Comparison of ENCODE assay signal across 10 cellular contexts in the genomic region with DNA sequence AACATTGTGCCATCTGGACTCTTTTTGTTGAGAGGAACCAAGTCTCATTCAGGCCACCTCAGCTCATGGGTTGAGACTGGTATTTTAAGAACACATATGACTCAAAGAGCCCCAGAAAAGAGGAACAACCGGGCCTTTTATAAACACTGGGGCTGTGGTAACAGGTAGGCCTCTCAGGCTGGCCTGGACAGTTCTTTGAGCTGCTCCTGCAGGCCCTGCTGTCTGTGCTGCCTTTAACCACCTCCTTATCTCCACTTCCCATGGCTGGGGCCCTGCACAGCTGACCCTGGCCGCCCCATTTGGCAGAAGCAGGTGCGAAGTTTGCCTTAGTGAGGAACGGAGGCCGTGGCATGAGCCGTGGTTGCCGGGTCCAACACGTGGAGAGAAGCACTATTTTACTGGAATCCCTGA.
DNase-seq lines count a peak whose midpoint lies in the region; ATAC-seq and TF ChIP-seq lines count a peak whose summit lies in the region.
"Had no signal": no experiment of that assay in that cellular context is flagged by ENCODE, and none has a peak within 500 bp of the region (broad histone marks: within the 10 kb centered on the region; RNA-seq: fewer than 3 reads in every experiment).

No MANE protein-coding gene starts in this region.

- ATAC-seq in GM18502 (IDR thresholded peaks at IDR 0.05; ENCODE audit: poor library complexity, unreplicated experiment) (peak; percentile 79), GM21786 (IDR thresholded peaks at IDR 0.05; ENCODE audit: unreplicated experiment) (peak; percentile 89)

- peak overlapping the region; percentile 82 for H3K27ac ChIP-seq in hepatocyte
- H3K27ac ChIP-seq: brain microvascular endothelial cell had no signal

- TF ChIP-seq CTCF in hepatocyte (IDR thresholded peaks at IDR 0.05; ENCODE audit: poor library complexity) (no peak), progenitor cell of endocrine pancreas (IDR thresholded peaks at IDR 0.05; ENCODE audit: unreplicated experiment) (no peak)

- H3K36me3 ChIP-seq in hepatocyte (replicated peaks; ENCODE audit: insufficient read depth, low read depth) = no peaks in the 10 kb centered on the region
- H3K36me3 ChIP-seq: brain microvascular endothelial cell had no signal

- H3K4me1 Mint-ChIP-seq in progenitor cell of endocrine pancreas (ENCODE audit: low read depth) = peaks cover 9% of the 10 kb centered on the region

- H3K9me2 ChIP-seq in hepatocyte (replicated peaks; ENCODE audit: insufficient read depth) = no peaks in the 10 kb centered on the region

- 71% methylated on average over 7 of the region's 8 CpGs for WGBS in hepatocyte (ENCODE audit: low lambda C conversion rate, missing lambda C conversion rate)

- peak; percentile 60 for DNase-seq in KG1 (lab: John Stamatoyannopoulos, UW)
- peak; percentile 34 for DNase-seq in hepatocyte (ENCODE audit: low spot score)
- DNase-seq in NCI-H146 (lab: John Stamatoyannopoulos, UW) = no peak
- no peak for DNase-seq in progenitor cell of endocrine pancreas (ENCODE audit: low spot score, unreplicated experiment)
- DNase-seq in HuH-7.5 (ENCODE audit: low spot score) = no peak
- DNase-seq in DMS153 (lab: John Stamatoyannopoulos, UW) = no peak
- DNase-seq: brain microvascular endothelial cell; CD4-positive, CD25-positive, alpha-beta regulatory T cell had no signal

- no peak overlapping the region for H2AFZ ChIP-seq in hepatocyte

- no peaks in the 10 kb centered on the region for H3K79me2 ChIP-seq in hepatocyte

- no peak overlapping the region for H3K4me2 ChIP-seq in hepatocyte

- H3K9me3 Mint-ChIP-seq in progenitor cell of endocrine pancreas (ENCODE audit: low read depth) = no peaks in the 10 kb centered on the region
- H3K9me3 Mint-ChIP-seq: CD4-positive, CD25-positive, alpha-beta regulatory T cell had no signal

- H3K4me3 ChIP-seq in hepatocyte = no peak overlapping the region

- H3K36me3 Mint-ChIP-seq in progenitor cell of endocrine pancreas (ENCODE audit: insufficient read depth) = no peaks in the 10 kb centered on the region
- H3K36me3 Mint-ChIP-seq: CD4-positive, CD25-positive, alpha-beta regulatory T cell had no signal

- no peaks in the 10 kb centered on the region for H3K27me3 ChIP-seq in hepatocyte

- H3K9me3 ChIP-seq in hepatocyte (ENCODE audit: low read depth) = no peaks in the 10 kb centered on the region

- no peaks in the 10 kb centered on the region for H4K20me1 ChIP-seq in hepatocyte (ENCODE audit: insufficient read depth, poor library complexity, severe bottlenecking)

- H3K4me3 Mint-ChIP-seq in progenitor cell of endocrine pancreas (ENCODE audit: low read depth) = no peak overlapping the region
- H3K4me3 Mint-ChIP-seq: CD4-positive, CD25-positive, alpha-beta regulatory T cell had no signal

- peaks cover 15% of the 10 kb centered on the region for H3K27me3 Mint-ChIP-seq in progenitor cell of endocrine pancreas
- H3K27me3 Mint-ChIP-seq: CD4-positive, CD25-positive, alpha-beta regulatory T cell had no signal

- H3K4me1 ChIP-seq in hepatocyte (ENCODE audit: insufficient read depth) = peaks cover 52% of the 10 kb centered on the region

- no peak overlapping the region for H3K27ac Mint-ChIP-seq in progenitor cell of endocrine pancreas
- H3K27ac Mint-ChIP-seq: CD4-positive, CD25-positive, alpha-beta regulatory T cell had no signal

Comparison
In these comparisons a context has a peak if more than half of its experiments do, and no peak if none do; other contexts are left out.
1. DNase-seq: peak in KG1 (single experiment) and hepatocyte (single experiment); none in NCI-H146 (single experiment), progenitor cell of endocrine pancreas (single experiment), HuH-7.5 (single experiment) and DMS153 (single experiment).